26 cellular contexts compared by ENCODE assay signal in genomic region chr2:101196220-101196661, GRCh38. TPM values are rescaled to one million over a fixed set of nuclear protein-coding genes. Genes with fewer than 3 reads are reported as not detected.
DNase-seq lines count a peak whose midpoint lies in the region; ATAC-seq, FAIRE-seq and TF ChIP-seq lines count a peak whose summit lies in the region.
"Had no signal": no experiment of that assay in that cellular context is flagged by ENCODE, and none has a peak within 500 bp of the region (broad histone marks: within the 10 kb centered on the region; RNA-seq: fewer than 3 reads in every experiment).

No MANE protein-coding gene starts in this region.

- no peak for TF ChIP-seq CTCF in mammary epithelial cell (conservative IDR thresholded peaks at IDR 0.05 in 1 of 2, IDR thresholded peaks at IDR 0.05 in 1 of 2; ENCODE audit: extremely low read depth in 1 of 2, insufficient read depth in 1 of 2, low read depth in 1 of 2, low read length in 2 of 2)
- no peak for TF ChIP-seq CTCF in breast epithelium (IDR thresholded peaks at IDR 0.05)
- TF ChIP-seq CTCF in right lobe of liver (IDR thresholded peaks at IDR 0.05): no peak

- H3K4me1 ChIP-seq in mammary epithelial cell (ENCODE audit: insufficient read depth, low read length): peaks cover 26% of the 10 kb centered on the region
- no peaks in the 10 kb centered on the region for H3K4me1 ChIP-seq in breast epithelium
- H3K4me1 ChIP-seq in right lobe of liver: no peaks in the 10 kb centered on the region
- H3K4me1 ChIP-seq: Peyer's patch had no signal

- TF ChIP-seq POLR2A in breast epithelium (IDR thresholded peaks at IDR 0.05): no peak
- no peak for TF ChIP-seq POLR2A in right lobe of liver (IDR thresholded peaks at IDR 0.05)

- H4K20me1 ChIP-seq in mammary epithelial cell (ENCODE audit: insufficient read depth, low read length): no peaks in the 10 kb centered on the region
- H4K20me1 ChIP-seq: BLaER1 had no signal

- H3K27ac ChIP-seq in mammary epithelial cell (ENCODE audit: insufficient read depth, low read depth, low read length) (no peak overlapping the region), breast epithelium (no peak overlapping the region), right lobe of liver (no peak overlapping the region)
- H3K27ac ChIP-seq: BLaER1, Peyer's patch had no signal

- H3K4me3 ChIP-seq in mammary epithelial cell (replicated peaks in 1 of 3; ENCODE audit: insufficient read depth in 1 of 3, low read depth in 2 of 3, low read length in 3 of 3) (no peak overlapping the region), breast epithelium (no peak overlapping the region), right lobe of liver (no peak overlapping the region)
- H3K4me3 ChIP-seq: BLaER1, GM12878, GM23338, HAP-1, Peyer's patch had no signal

- no peak for FAIRE-seq in RCC 7860 (lab: Jason Lieb, UNC)
- FAIRE-seq: GM12878 had no signal

- in situ Hi-C loops in mammary epithelial cell (cut with MboI; ENCODE audit: low sequenced_read_pairs in 2 of 2): no loop called here

- H3K27me3 ChIP-seq in mammary epithelial cell (ENCODE audit: insufficient read depth, low read length) (no peaks in the 10 kb centered on the region), breast epithelium (no peaks in the 10 kb centered on the region), right lobe of liver (no peaks in the 10 kb centered on the region)
- H3K27me3 ChIP-seq: BLaER1, Peyer's patch had no signal

- no peak overlapping the region for H3K9ac ChIP-seq in mammary epithelial cell (ENCODE audit: insufficient read depth, low read length)
- H3K9ac ChIP-seq: BLaER1, SK-N-SH had no signal

- no TSS peak for BruUV-seq in mammary epithelial cell (replicated peaks; lab: Mats Ljungman, UMichigan)

- no peak overlapping the region for H3K4me2 ChIP-seq in mammary epithelial cell (ENCODE audit: insufficient read depth, low read depth, low read length)
- H3K4me2 ChIP-seq: BLaER1, GM23338, SK-N-SH had no signal

- no peak overlapping the region for H2AFZ ChIP-seq in mammary epithelial cell (ENCODE audit: low read depth, low read length)
- H2AFZ ChIP-seq: GM23338 had no signal

- H3K9me3 ChIP-seq in mammary epithelial cell (replicated peaks; ENCODE audit: insufficient read depth, low read length) (no peaks in the 10 kb centered on the region), breast epithelium (no peaks in the 10 kb centered on the region), right lobe of liver (no peaks in the 10 kb centered on the region)
- H3K9me3 ChIP-seq: BLaER1, HAP-1, Peyer's patch, SK-N-SH had no signal

- CTCF ChIA-PET in mammary epithelial cell (lab: Charles Lee; ENCODE audit: low non-redundant PET): no interaction called here

- ATAC-seq in right lobe of liver: peak; percentile 43 to 90 (median 72)
- ATAC-seq: GM12878, GM23338 had no signal

- WGBS in mammary epithelial cell (ENCODE audit: low coverage, missing lambda C conversion rate): 95% methylated on average over 7 of the region's 7 CpGs
- 57% methylated on average over 7 of the region's 7 CpGs for WGBS in right lobe of liver (ENCODE audit: insufficient coverage, low coverage, low lambda C conversion rate, missing lambda C conversion rate)

- no peaks in the 10 kb centered on the region for H3K79me2 ChIP-seq in mammary epithelial cell (ENCODE audit: insufficient read depth, low read length)

- DNase-seq in mammary epithelial cell: peak; percentile 24
- DNase-seq in breast epithelium (ENCODE audit: low spot score in 2 of 2): no peak
- DNase-seq in dermis blood vessel endothelial cell: peak; percentile 14
- no peak for DNase-seq in right lobe of liver
- DNase-seq in MV-4-11 (lab: John Stamatoyannopoulos, UW): no peak
- no peak for DNase-seq in RCC 7860 (ENCODE audit: low spot score)
- DNase-seq in AG20443 (ENCODE audit: low spot score): no peak
- DNase-seq in retina: no peak
- DNase-seq: CD4-positive, CD25-positive, alpha-beta regulatory T cell; EL; GDM1; HFFc6; IMR-90; KG1; NCI-H1105; NCI-H1436 treated with DMSO at 0.1 percent for 48 hours; NCI-H2029; NCI-H526 treated with DMSO at 0.1 percent for 48 hours; Peyer's patch; SIG-M5; SK-N-SH; SW 1271 had no signal

- dilution Hi-C loops in mammary epithelial cell (cut with HindIII; ENCODE audit: low sequenced_read_pairs): no loop called here

- H3K36me3 ChIP-seq in mammary epithelial cell (ENCODE audit: insufficient read depth, low read length) (no peaks in the 10 kb centered on the region), breast epithelium (no peaks in the 10 kb centered on the region), right lobe of liver (no peaks in the 10 kb centered on the region)
- H3K36me3 ChIP-seq: BLaER1, HAP-1, Peyer's patch had no signal

- intact Hi-C loops in mammary epithelial cell (cut with micrococcal nuclease) (loop anchor here (2.0 kb wide), 1 partner anchor 43 kb away; no protein-coding TSS in a partner anchor), breast epithelium (cut with DNase I; ENCODE audit: low total_unique reads) (no loop called here), right lobe of liver (cut with DNase I) (no loop called here)

RNA-seq across cellular contexts. Expression of gene TBC1D8, which starts 45.1 kb away (rescaled TPM):
- 10 to 100 TPM in 1 of 2 donors, 1 to 10 TPM in 1; 9.0 to 19.2 TPM for total RNA-seq in mammary epithelial cell
- 13.2 TPM for polyA plus RNA-seq in mammary epithelial cell
- 28.4 TPM for polyA minus RNA-seq in mammary epithelial cell
- total RNA-seq in breast epithelium: 10 to 100 TPM; 19.5 to 92.4 (median 89.7) TPM
- 81.3 and 89.8 TPM in 2 replicates for total RNA-seq in dermis blood vessel endothelial cell
- 10 to 100 TPM; 17.3 to 31.2 (median 21.5) TPM for total RNA-seq in right lobe of liver

RNA-seq across cellular contexts. Expression of gene CNOT11, which starts 56.4 kb away (rescaled TPM):
- 10 to 100 TPM; 43.8 to 53.7 TPM for total RNA-seq in mammary epithelial cell
- 64.3 TPM for polyA plus RNA-seq in mammary epithelial cell
- polyA minus RNA-seq in mammary epithelial cell: 186 TPM
- total RNA-seq in breast epithelium: 10 to 100 TPM; 19.2 to 33.1 (median 23.9) TPM
- 21.1 and 21.3 TPM in 2 replicates for total RNA-seq in dermis blood vessel endothelial cell
- 10 to 100 TPM; 17.0 to 28.5 (median 21.5) TPM for total RNA-seq in right lobe of liver

Comparison
In these comparisons a context has a peak if more than half of its experiments do, and no peak if none do; other contexts are left out.
1. DNase-seq: peak in mammary epithelial cell (single experiment) and dermis blood vessel endothelial cell (single experiment); none in breast epithelium (0 of 2), right lobe of liver (0 of 3), MV-4-11 (single experiment), RCC 7860 (single experiment), AG20443 (single experiment) and retina (single experiment).